In genomic region chr14:105710119-105711057, GRCh38 we compare ENCODE assay signal across 26 cellular contexts.
DNase-seq lines count a peak whose midpoint lies in the region; ATAC-seq and TF ChIP-seq lines count a peak whose summit lies in the region.
"Had no signal": no experiment of that assay in that cellular context is flagged by ENCODE, and none has a peak within 500 bp of the region (broad histone marks: within the 10 kb centered on the region; RNA-seq: fewer than 3 reads in every experiment).

No MANE protein-coding gene starts in this region.

- no peak overlapping the region for H3K4me3 ChIP-seq in right atrium auricular region
- H3K4me3 ChIP-seq in upper lobe of right lung: no peak overlapping the region
- H3K4me3 ChIP-seq: A549, dorsolateral prefrontal cortex, lung, SK-N-MC, suprapubic skin, vagina had no signal

- H3K27ac ChIP-seq in right atrium auricular region (no peak overlapping the region), upper lobe of right lung (no peak overlapping the region)
- H3K27ac ChIP-seq: A549, dorsolateral prefrontal cortex, SK-N-MC, suprapubic skin, vagina had no signal

- H3K9me3 ChIP-seq in right atrium auricular region: no peaks in the 10 kb centered on the region
- no peaks in the 10 kb centered on the region for H3K9me3 ChIP-seq in upper lobe of right lung
- H3K9me3 ChIP-seq: A549, spleen, suprapubic skin, vagina had no signal

- H3K36me3 ChIP-seq in right atrium auricular region (no peaks in the 10 kb centered on the region), upper lobe of right lung (no peaks in the 10 kb centered on the region)
- H3K36me3 ChIP-seq: spleen, suprapubic skin, vagina had no signal

- POLR2A ChIA-PET in activated B cell treated with CpG ODN at 0.5 μM for 24 hours (lab: Charles Lee): interaction anchor here (0.6 to 5.6 kb wide), 23 partner anchors 9 to 1120 kb away, joined by 3 to 207 read pairs (median 4); no protein-coding TSS in a partner anchor

- no peak for ATAC-seq in Right ventricle myocardium inferior
- no peak for ATAC-seq in activated B cell treated with CpG ODN at 0.5 μM for 24 hours (ENCODE audit: low read depth)
- ATAC-seq in upper lobe of right lung: peak; percentile 2
- no peak for ATAC-seq in activated CD4-positive, CD25-positive, alpha-beta regulatory T cell treated with anti-CD3 and anti-CD28 coated beads, Interleukin-2, amount 50 U/mL, for 24 hours
- ATAC-seq in HG02623 (IDR thresholded peaks at IDR 0.05; ENCODE audit: unreplicated experiment): no peak
- ATAC-seq in GM19023 (IDR thresholded peaks at IDR 0.05; ENCODE audit: unreplicated experiment): no peak

- peak overlapping the region; percentile 75 for H3K4me3 Mint-ChIP-seq in activated B cell treated with CpG ODN at 0.5 μM for 24 hours
- H3K4me3 Mint-ChIP-seq: activated CD4-positive, alpha-beta T cell treated with anti-CD3 and anti-CD28 coated beads, Interleukin-2, amount 10 ng/mL, durations not matched to agents 24 days and 14 days; activated naive CD8-positive, alpha-beta T cell treated with anti-CD3 and anti-CD28 coated beads for 36 hours; central memory CD8-positive, alpha-beta T cell; HFFc6; stimulated activated effector memory CD8-positive, alpha-beta T cell treated with anti-CD3 and anti-CD28 coated beads, Interleukin-12 subunit alpha, Interleukin-12 subunit beta, amount 100 ng/mL, for 72 hours had no signal

- H3K4me1 ChIP-seq in right atrium auricular region: no peaks in the 10 kb centered on the region
- H3K4me1 ChIP-seq in upper lobe of right lung: no peaks in the 10 kb centered on the region
- H3K4me1 ChIP-seq: A549, suprapubic skin, vagina had no signal

- H3K27me3 Mint-ChIP-seq in activated B cell treated with CpG ODN at 0.5 μM for 24 hours: no peaks in the 10 kb centered on the region
- H3K27me3 Mint-ChIP-seq: activated CD4-positive, alpha-beta T cell treated with anti-CD3 and anti-CD28 coated beads, Interleukin-2, amount 10 ng/mL, durations not matched to agents 24 days and 14 days; activated naive CD8-positive, alpha-beta T cell treated with anti-CD3 and anti-CD28 coated beads for 36 hours; central memory CD8-positive, alpha-beta T cell had no signal

- TF ChIP-seq CTCF in right atrium auricular region (IDR thresholded peaks at IDR 0.05) (no peak), activated B cell treated with CpG ODN at 0.5 μM for 24 hours (IDR thresholded peaks at IDR 0.05) (no peak), upper lobe of right lung (IDR thresholded peaks at IDR 0.05) (no peak)

- intact Hi-C loops in Right ventricle myocardium inferior (cut with DNase I): no loop called here
- intact Hi-C loops in activated B cell treated with CpG ODN at 0.5 μM for 24 hours (cut with micrococcal nuclease): no loop called here
- intact Hi-C loops in upper lobe of right lung (cut with DNase I): no loop called here

- peak overlapping the region; percentile 85 for H3K27ac Mint-ChIP-seq in activated B cell treated with CpG ODN at 0.5 μM for 24 hours
- H3K27ac Mint-ChIP-seq: activated CD4-positive, alpha-beta T cell treated with anti-CD3 and anti-CD28 coated beads, Interleukin-2, amount 10 ng/mL, durations not matched to agents 24 days and 14 days; activated naive CD8-positive, alpha-beta T cell treated with anti-CD3 and anti-CD28 coated beads for 36 hours; HFFc6; stimulated activated effector memory CD8-positive, alpha-beta T cell treated with anti-CD3 and anti-CD28 coated beads, Interleukin-12 subunit alpha, Interleukin-12 subunit beta, amount 100 ng/mL, for 72 hours had no signal

- H3K27me3 ChIP-seq in right atrium auricular region (no peaks in the 10 kb centered on the region), upper lobe of right lung (no peaks in the 10 kb centered on the region)
- H3K27me3 ChIP-seq: spleen, suprapubic skin, vagina had no signal

- peaks cover 9% of the 10 kb centered on the region for H3K36me3 Mint-ChIP-seq in activated B cell treated with CpG ODN at 0.5 μM for 24 hours (ENCODE audit: low read depth)
- H3K36me3 Mint-ChIP-seq: activated naive CD8-positive, alpha-beta T cell treated with anti-CD3 and anti-CD28 coated beads for 36 hours; stimulated activated effector memory CD8-positive, alpha-beta T cell treated with anti-CD3 and anti-CD28 coated beads, Interleukin-12 subunit alpha, Interleukin-12 subunit beta, amount 100 ng/mL, for 72 hours had no signal

- no peaks in the 10 kb centered on the region for H3K9me3 Mint-ChIP-seq in activated B cell treated with CpG ODN at 0.5 μM for 24 hours
- H3K9me3 Mint-ChIP-seq: activated CD4-positive, alpha-beta T cell treated with anti-CD3 and anti-CD28 coated beads, Interleukin-2, amount 10 ng/mL, durations not matched to agents 24 days and 14 days; activated naive CD8-positive, alpha-beta T cell treated with anti-CD3 and anti-CD28 coated beads for 36 hours; central memory CD8-positive, alpha-beta T cell; stimulated activated effector memory CD8-positive, alpha-beta T cell treated with anti-CD3 and anti-CD28 coated beads, Interleukin-12 subunit alpha, Interleukin-12 subunit beta, amount 100 ng/mL, for 72 hours had no signal

- CTCF ChIA-PET in activated B cell treated with CpG ODN at 0.5 μM for 24 hours (lab: Charles Lee): interaction anchor here (1.3 kb wide), 1 partner anchor 31 kb away, joined by 4 read pairs; no protein-coding TSS in a partner anchor

- DNase-seq in right atrium auricular region (ENCODE audit: low spot score) (peak; percentile 30), Right ventricle myocardium inferior (ENCODE audit: missing footprints) (no peak), activated B cell treated with CpG ODN at 0.5 μM for 24 hours (no peak), mesenteric fat pad (ENCODE audit: low spot score) (peak; percentile 86), upper lobe of right lung (peak; percentile 52)
- DNase-seq: activated CD4-positive, alpha-beta T cell treated with anti-CD3 and anti-CD28 coated beads, Interleukin-2, amount 10 ng/mL, durations not matched to agents 24 days and 14 days; activated naive CD8-positive, alpha-beta T cell treated with anti-CD3 and anti-CD28 coated beads for 36 hours; dorsolateral prefrontal cortex; glutamatergic neuron; HFFc6; KBM-7; kidney glomerular epithelial cell; NCI-H146; NCI-H524; stimulated activated CD4-positive, alpha-beta T cell treated with anti-CD3 and anti-CD28 coated beads, Interleukin-2, amount 100 ng/mL, for 48 hours had no signal

- peaks cover 44% of the 10 kb centered on the region for H3K4me1 Mint-ChIP-seq in activated B cell treated with CpG ODN at 0.5 μM for 24 hours
- H3K4me1 Mint-ChIP-seq: activated CD4-positive, alpha-beta T cell treated with anti-CD3 and anti-CD28 coated beads, Interleukin-2, amount 10 ng/mL, durations not matched to agents 24 days and 14 days; activated naive CD8-positive, alpha-beta T cell treated with anti-CD3 and anti-CD28 coated beads for 36 hours; central memory CD8-positive, alpha-beta T cell; stimulated activated effector memory CD8-positive, alpha-beta T cell treated with anti-CD3 and anti-CD28 coated beads, Interleukin-12 subunit alpha, Interleukin-12 subunit beta, amount 100 ng/mL, for 72 hours had no signal

Comparison
In these comparisons a context has a peak if more than half of its experiments do, and no peak if none do; other contexts are left out.
1. DNase-seq: peak in right atrium auricular region (single experiment), mesenteric fat pad (single experiment) and upper lobe of right lung (single experiment); none in Right ventricle myocardium inferior (single experiment) and activated B cell treated with CpG ODN at 0.5 μM for 24 hours (single experiment).